Comparison of ENCODE assay signal across 1 cellular context in genomic region chr1:104056786-104057185, GRCh38.
TF ChIP-seq lines count a peak whose summit lies in the region.

No MANE protein-coding gene starts in this region.

TF ChIP-seq in HepG2, 621 proteins besides CTCF, POLR2A, EP300 and RAD21 (continued from another document):
- TF ChIP-seq, protein P1, sequence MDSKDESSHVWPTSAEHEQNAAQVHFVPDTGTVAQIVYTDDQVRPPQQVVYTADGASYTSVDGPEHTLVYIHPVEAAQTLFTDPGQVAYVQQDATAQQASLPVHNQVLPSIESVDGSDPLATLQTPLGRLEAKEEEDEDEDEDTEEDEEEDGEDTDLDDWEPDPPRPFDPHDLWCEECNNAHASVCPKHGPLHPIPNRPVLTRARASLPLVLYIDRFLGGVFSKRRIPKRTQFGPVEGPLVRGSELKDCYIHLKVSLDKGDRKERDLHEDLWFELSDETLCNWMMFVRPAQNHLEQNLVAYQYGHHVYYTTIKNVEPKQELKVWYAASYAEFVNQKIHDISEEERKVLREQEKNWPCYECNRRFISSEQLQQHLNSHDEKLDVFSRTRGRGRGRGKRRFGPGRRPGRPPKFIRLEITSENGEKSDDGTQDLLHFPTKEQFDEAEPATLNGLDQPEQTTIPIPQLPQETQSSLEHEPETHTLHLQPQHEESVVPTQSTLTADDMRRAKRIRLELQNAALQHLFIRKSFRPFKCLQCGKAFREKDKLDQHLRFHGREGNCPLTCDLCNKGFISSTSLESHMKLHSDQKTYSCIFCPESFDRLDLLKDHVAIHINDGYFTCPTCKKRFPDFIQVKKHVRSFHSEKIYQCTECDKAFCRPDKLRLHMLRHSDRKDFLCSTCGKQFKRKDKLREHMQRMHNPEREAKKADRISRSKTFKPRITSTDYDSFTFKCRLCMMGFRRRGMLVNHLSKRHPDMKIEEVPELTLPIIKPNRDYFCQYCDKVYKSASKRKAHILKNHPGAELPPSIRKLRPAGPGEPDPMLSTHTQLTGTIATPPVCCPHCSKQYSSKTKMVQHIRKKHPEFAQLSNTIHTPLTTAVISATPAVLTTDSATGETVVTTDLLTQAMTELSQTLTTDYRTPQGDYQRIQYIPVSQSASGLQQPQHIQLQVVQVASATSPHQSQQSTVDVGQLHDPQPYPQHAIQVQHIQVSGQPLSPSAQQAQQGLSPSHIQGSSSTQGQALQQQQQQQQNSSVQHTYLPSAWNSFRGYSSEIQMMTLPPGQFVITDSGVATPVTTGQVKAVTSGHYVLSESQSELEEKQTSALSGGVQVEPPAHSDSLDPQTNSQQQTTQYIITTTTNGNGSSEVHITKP (CRISPR knock-in tag; IDR thresholded peaks at IDR 0.05; ENCODE audit: low read depth): no peak
- TF ChIP-seq ZGPAT (CRISPR knock-in tag; IDR thresholded peaks at IDR 0.05) (no peak), CCDC6 (CRISPR knock-in tag; IDR thresholded peaks at IDR 0.05) (no peak), HOXA3 (CRISPR knock-in tag; IDR thresholded peaks at IDR 0.05) (no peak), ZNF720 (CRISPR knock-in tag; IDR thresholded peaks at IDR 0.05) (no peak), PATZ1 (CRISPR knock-in tag; IDR thresholded peaks at IDR 0.05) (no peak), ZFP36L2 (CRISPR knock-in tag; IDR thresholded peaks at IDR 0.05) (no peak), SNAPC2 (CRISPR knock-in tag; IDR thresholded peaks at IDR 0.05) (no peak), ZSCAN21 (CRISPR knock-in tag; IDR thresholded peaks at IDR 0.05; ENCODE audit: borderline replicate concordance) (no peak), RXRB (CRISPR knock-in tag; IDR thresholded peaks at IDR 0.05; ENCODE audit: borderline replicate concordance) (no peak), ELF4 (CRISPR knock-in tag; IDR thresholded peaks at IDR 0.05; ENCODE audit: borderline replicate concordance) (no peak), KLF15 (CRISPR knock-in tag; IDR thresholded peaks at IDR 0.05; ENCODE audit: borderline replicate concordance) (no peak)
- TF ChIP-seq, protein P2, sequence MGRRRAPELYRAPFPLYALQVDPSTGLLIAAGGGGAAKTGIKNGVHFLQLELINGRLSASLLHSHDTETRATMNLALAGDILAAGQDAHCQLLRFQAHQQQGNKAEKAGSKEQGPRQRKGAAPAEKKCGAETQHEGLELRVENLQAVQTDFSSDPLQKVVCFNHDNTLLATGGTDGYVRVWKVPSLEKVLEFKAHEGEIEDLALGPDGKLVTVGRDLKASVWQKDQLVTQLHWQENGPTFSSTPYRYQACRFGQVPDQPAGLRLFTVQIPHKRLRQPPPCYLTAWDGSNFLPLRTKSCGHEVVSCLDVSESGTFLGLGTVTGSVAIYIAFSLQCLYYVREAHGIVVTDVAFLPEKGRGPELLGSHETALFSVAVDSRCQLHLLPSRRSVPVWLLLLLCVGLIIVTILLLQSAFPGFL (CRISPR knock-in tag; IDR thresholded peaks at IDR 0.05): no peak
